Comparison of ENCODE assay signal across 16 cellular contexts in the genomic region with DNA sequence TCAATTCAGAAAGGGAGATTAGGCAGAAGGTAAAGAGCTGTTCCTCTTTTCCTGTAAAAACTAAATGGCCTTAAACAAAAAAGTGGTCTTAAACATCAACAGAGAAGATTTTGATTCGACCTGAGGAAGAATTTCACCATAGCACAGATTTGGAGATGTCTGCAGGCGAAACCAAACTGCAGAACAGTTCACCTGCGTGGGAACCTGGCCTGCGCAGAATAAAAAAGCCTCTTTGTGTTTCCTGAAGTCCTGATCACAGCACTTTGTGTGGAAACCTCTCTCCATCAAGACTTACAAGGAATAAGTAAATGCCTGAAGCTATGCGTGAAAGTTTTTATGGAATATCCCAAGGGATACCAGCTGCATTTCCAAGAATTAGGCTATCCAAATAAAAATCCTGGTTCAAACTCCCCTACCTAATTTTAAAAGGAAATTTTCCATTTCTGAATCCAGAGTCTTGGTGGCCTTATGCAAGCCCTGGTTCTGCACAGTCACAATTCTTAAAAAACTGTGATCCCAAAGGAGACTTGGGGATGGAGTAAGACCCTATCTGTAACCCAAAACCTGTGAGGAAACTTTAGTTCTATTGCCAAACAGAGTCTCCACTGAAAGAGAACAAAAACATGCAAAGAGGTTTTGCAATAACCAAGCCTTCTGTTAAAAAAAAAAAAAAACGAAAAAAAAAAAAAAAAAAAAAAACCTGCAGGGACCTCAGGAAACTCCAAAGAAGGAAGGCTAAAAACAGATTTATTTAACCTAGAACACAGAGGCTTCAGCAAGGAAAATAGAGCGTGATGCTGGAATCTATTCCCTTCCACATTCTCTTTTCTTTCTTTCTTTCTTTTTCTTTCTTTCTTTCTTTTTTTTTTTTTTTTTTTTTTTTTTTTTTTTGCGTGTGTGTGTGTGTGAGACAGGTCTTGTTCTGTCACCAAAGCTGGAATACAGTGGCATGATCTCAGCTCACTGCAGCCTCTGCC. TPM values are rescaled to one million over a fixed set of nuclear protein-coding genes. Genes with fewer than 3 reads are reported as not detected.
DNase-seq lines count a peak whose midpoint lies in the region; ATAC-seq and TF ChIP-seq lines count a peak whose summit lies in the region.
"Had no signal": no experiment of that assay in that cellular context is flagged by ENCODE, and none has a peak within 500 bp of the region (broad histone marks: within the 10 kb centered on the region; RNA-seq: fewer than 3 reads in every experiment).

No MANE protein-coding gene starts in this region.

- no peak overlapping the region for H3K27ac Mint-ChIP-seq in activated CD4-positive, alpha-beta memory T cell treated with anti-CD3 and anti-CD28 coated beads, Interleukin-2, amount 10 ng/mL, durations not matched to agents 7 days and 5 days
- H3K27ac Mint-ChIP-seq: activated CD8-positive, alpha-beta T cell treated with anti-CD3 and anti-CD28 coated beads, Interleukin-2, amount 10 ng/mL, durations not matched to agents 7 days and 5 days; HFFc6 had no signal

- H3K4me3 ChIP-seq in mammary epithelial cell (replicated peaks in 1 of 3; ENCODE audit: insufficient read depth in 1 of 3, low read depth in 2 of 3, low read length in 3 of 3) (no peak overlapping the region), upper lobe of right lung (no peak overlapping the region)
- H3K4me3 ChIP-seq: SK-N-MC had no signal

- in situ Hi-C loops in mammary epithelial cell (cut with MboI; ENCODE audit: low sequenced_read_pairs in 2 of 2), result loop anchor here in 1 of 2 donors (10.0 kb wide), 1 partner anchor 90 kb away; no protein-coding TSS in a partner anchor

- H3K27ac ChIP-seq in mammary epithelial cell (ENCODE audit: insufficient read depth, low read depth, low read length), result peak overlapping the region; percentile 93
- no peak overlapping the region for H3K27ac ChIP-seq in upper lobe of right lung
- H3K27ac ChIP-seq: SK-N-MC had no signal

- H3K27me3 Mint-ChIP-seq in activated CD4-positive, alpha-beta memory T cell treated with anti-CD3 and anti-CD28 coated beads, Interleukin-2, amount 10 ng/mL, durations not matched to agents 7 days and 5 days, result peaks cover 4% of the 10 kb centered on the region

- H3K9me3 ChIP-seq in mammary epithelial cell (replicated peaks; ENCODE audit: insufficient read depth, low read length) (no peaks in the 10 kb centered on the region), upper lobe of right lung (no peaks in the 10 kb centered on the region)
- H3K9me3 ChIP-seq: testis had no signal

- H3K4me1 ChIP-seq in mammary epithelial cell (ENCODE audit: insufficient read depth, low read length), result peaks cover 44% of the 10 kb centered on the region
- H3K4me1 ChIP-seq in upper lobe of right lung, result no peaks in the 10 kb centered on the region

- no peaks in the 10 kb centered on the region for H4K20me1 ChIP-seq in mammary epithelial cell (ENCODE audit: insufficient read depth, low read length)

- H3K27me3 ChIP-seq in mammary epithelial cell (ENCODE audit: insufficient read depth, low read length) (no peaks in the 10 kb centered on the region), upper lobe of right lung (no peaks in the 10 kb centered on the region)
- H3K27me3 ChIP-seq: testis had no signal

- no peaks in the 10 kb centered on the region for H3K79me2 ChIP-seq in mammary epithelial cell (ENCODE audit: insufficient read depth, low read length)

- H3K9me3 Mint-ChIP-seq in activated CD4-positive, alpha-beta memory T cell treated with anti-CD3 and anti-CD28 coated beads, Interleukin-2, amount 10 ng/mL, durations not matched to agents 7 days and 5 days, result no peaks in the 10 kb centered on the region
- H3K9me3 Mint-ChIP-seq: HFFc6 had no signal

- H3K36me3 ChIP-seq in mammary epithelial cell (ENCODE audit: insufficient read depth, low read length) (no peaks in the 10 kb centered on the region), upper lobe of right lung (no peaks in the 10 kb centered on the region)

- POLR2A ChIA-PET in activated CD4-positive, alpha-beta memory T cell treated with anti-CD3 and anti-CD28 coated beads, Interleukin-2, amount 10 ng/mL, durations not matched to agents 7 days and 5 days (lab: Charles Lee), result no interaction called here

- no peaks in the 10 kb centered on the region for H3K4me1 Mint-ChIP-seq in activated CD4-positive, alpha-beta memory T cell treated with anti-CD3 and anti-CD28 coated beads, Interleukin-2, amount 10 ng/mL, durations not matched to agents 7 days and 5 days

- intact Hi-C loops in mammary epithelial cell (cut with micrococcal nuclease) (loop anchor here (2.0 kb wide), 1 partner anchor 14 kb away; no protein-coding TSS in a partner anchor), upper lobe of right lung (cut with DNase I) (no loop called here)

- BruUV-seq in mammary epithelial cell (replicated peaks; lab: Mats Ljungman, UMichigan), result TSS peak; percentile 34

- dilution Hi-C loops in mammary epithelial cell (cut with HindIII; ENCODE audit: low sequenced_read_pairs), result loop anchor here (5.0 kb wide), 1 partner anchor 33 kb away; no protein-coding TSS in a partner anchor

- 28% methylated on average over 8 of the region's 8 CpGs for WGBS in mammary epithelial cell (ENCODE audit: low coverage, missing lambda C conversion rate)

- peak overlapping the region; percentile 43 for H3K4me2 ChIP-seq in mammary epithelial cell (ENCODE audit: insufficient read depth, low read depth, low read length)

- H2AFZ ChIP-seq in mammary epithelial cell (ENCODE audit: low read depth, low read length), result peak overlapping the region; percentile 63

- DNase-seq in SIG-M5 treated with dmso at 0.1 percent for 504 hours (lab: John Stamatoyannopoulos, UW; ENCODE audit: unreplicated experiment) (peak; percentile 71), SIG-M5 (lab: John Stamatoyannopoulos, UW) (no peak), mammary epithelial cell (peak; percentile 63), left lobe of liver (ENCODE audit: low spot score) (no peak), upper lobe of right lung (peak; percentile 1), KG1 (lab: John Stamatoyannopoulos, UW) (no peak)
- DNase-seq in activated CD4-positive, alpha-beta memory T cell treated with anti-CD3 and anti-CD28 coated beads, Interleukin-2, amount 10 ng/mL, durations not matched to agents 7 days and 5 days, result no peak
- DNase-seq: activated CD8-positive, alpha-beta T cell treated with anti-CD3 and anti-CD28 coated beads, Interleukin-2, amount 10 ng/mL, durations not matched to agents 7 days and 5 days; GDM1; HFFc6; stimulated activated CD4-positive, alpha-beta T cell treated with anti-CD3 and anti-CD28 coated beads, Interleukin-2, amount 100 ng/mL, for 24 hours; testis had no signal

- no peak overlapping the region for H3K4me3 Mint-ChIP-seq in activated CD4-positive, alpha-beta memory T cell treated with anti-CD3 and anti-CD28 coated beads, Interleukin-2, amount 10 ng/mL, durations not matched to agents 7 days and 5 days
- H3K4me3 Mint-ChIP-seq: activated CD8-positive, alpha-beta T cell treated with anti-CD3 and anti-CD28 coated beads, Interleukin-2, amount 10 ng/mL, durations not matched to agents 7 days and 5 days; HFFc6 had no signal

- CTCF ChIA-PET in mammary epithelial cell (lab: Charles Lee; ENCODE audit: low non-redundant PET), result interaction anchor here (0.7 kb wide), 1 partner anchor 49 kb away, joined by 3 read pairs; no protein-coding TSS in a partner anchor
- CTCF ChIA-PET in activated CD4-positive, alpha-beta memory T cell treated with anti-CD3 and anti-CD28 coated beads, Interleukin-2, amount 10 ng/mL, durations not matched to agents 7 days and 5 days (lab: Charles Lee), result interaction anchor here (0.7 kb wide), 1 partner anchor 57 kb away, joined by 4 read pairs; no protein-coding TSS in a partner anchor

- peak overlapping the region; percentile 70 for H3K9ac ChIP-seq in mammary epithelial cell (ENCODE audit: insufficient read depth, low read length)

- TF ChIP-seq CTCF in mammary epithelial cell (conservative IDR thresholded peaks at IDR 0.05 in 1 of 2, IDR thresholded peaks at IDR 0.05 in 1 of 2; ENCODE audit: extremely low read depth in 1 of 2, insufficient read depth in 1 of 2, low read depth in 1 of 2, low read length in 2 of 2) (no peak), upper lobe of right lung (IDR thresholded peaks at IDR 0.05) (no peak)

- H3K36me3 Mint-ChIP-seq in activated CD4-positive, alpha-beta memory T cell treated with anti-CD3 and anti-CD28 coated beads, Interleukin-2, amount 10 ng/mL, durations not matched to agents 7 days and 5 days (ENCODE audit: low read depth), result no peaks in the 10 kb centered on the region

- ATAC-seq in left lobe of liver (peak; percentile 53), upper lobe of right lung (peak; percentile 40), GM18868 (IDR thresholded peaks at IDR 0.05; ENCODE audit: unreplicated experiment) (no peak)
- ATAC-seq: activated CD8-positive, alpha-beta T cell treated with anti-CD3 and anti-CD28 coated beads, Interleukin-2, amount 10 ng/mL, durations not matched to agents 7 days and 5 days had no signal

RNA-seq across cellular contexts. Expression of a gene that starts 10.4 kb away (rescaled TPM):
- total RNA-seq in mammary epithelial cell (100 to 1,000 TPM; 173 to 704 TPM), left lobe of liver (not detected), upper lobe of right lung (not detected)
- 42.3 TPM for polyA plus RNA-seq in mammary epithelial cell
- polyA minus RNA-seq in mammary epithelial cell, result 6.0 TPM
- not detected for total RNA-seq in activated CD4-positive, alpha-beta memory T cell treated with anti-CD3 and anti-CD28 coated beads, Interleukin-2, amount 10 ng/mL, durations not matched to agents 7 days and 5 days
- total RNA-seq: A172; activated CD8-positive, alpha-beta T cell treated with anti-CD3 and anti-CD28 coated beads, Interleukin-2, amount 10 ng/mL, durations not matched to agents 7 days and 5 days; astrocyte; HFFc6 had no signal

RNA-seq across cellular contexts. Expression of a gene that starts 35.8 kb away (rescaled TPM):
- not detected for total RNA-seq in mammary epithelial cell
- polyA plus RNA-seq in mammary epithelial cell, result 0.32 TPM
- polyA minus RNA-seq in mammary epithelial cell, result not detected
- total RNA-seq in left lobe of liver, result not detected
- total RNA-seq in upper lobe of right lung, result not detected
- not detected for total RNA-seq in activated CD4-positive, alpha-beta memory T cell treated with anti-CD3 and anti-CD28 coated beads, Interleukin-2, amount 10 ng/mL, durations not matched to agents 7 days and 5 days
- total RNA-seq: A172; activated CD8-positive, alpha-beta T cell treated with anti-CD3 and anti-CD28 coated beads, Interleukin-2, amount 10 ng/mL, durations not matched to agents 7 days and 5 days; astrocyte; HFFc6 had no signal

Comparison
In these comparisons a context has a peak if more than half of its experiments do, and no peak if none do; other contexts are left out.
1. DNase-seq: peak in SIG-M5 treated with dmso at 0.1 percent for 504 hours (single experiment), mammary epithelial cell (single experiment) and upper lobe of right lung (single experiment); none in SIG-M5 (single experiment), left lobe of liver (single experiment), activated CD4-positive, alpha-beta memory T cell treated with anti-CD3 and anti-CD28 coated beads, Interleukin-2, amount 10 ng/mL, durations not matched to agents 7 days and 5 days (single experiment) and KG1 (single experiment).
2. RNA of a gene that starts 10.4 kb away (total RNA-seq): 173 to 704 TPM in mammary epithelial cell; not detected in left lobe of liver (single experiment), not detected in upper lobe of right lung (single experiment) and not detected in activated CD4-positive, alpha-beta memory T cell treated with anti-CD3 and anti-CD28 coated beads, Interleukin-2, amount 10 ng/mL, durations not matched to agents 7 days and 5 days; every median in the first group is over 100 times any median in the second.